19 cellular contexts compared by ENCODE assay signal in genomic region chr12:39012870-39013269, GRCh38.
DNase-seq lines count a peak whose midpoint lies in the region; ATAC-seq, FAIRE-seq and TF ChIP-seq lines count a peak whose summit lies in the region.
"Had no signal": no experiment of that assay in that cellular context is flagged by ENCODE, and none has a peak within 500 bp of the region (broad histone marks: within the 10 kb centered on the region; RNA-seq: fewer than 3 reads in every experiment).

No MANE protein-coding gene starts in this region.

- no peaks in the 10 kb centered on the region for H3K9me3 ChIP-seq in PC-3 (ENCODE audit: low read length)
- H3K9me3 ChIP-seq: SJSA1 had no signal

- H3K27ac ChIP-seq in PC-3 (ENCODE audit: low read length), result no peak overlapping the region
- H3K27ac ChIP-seq: SJSA1 had no signal

- no peak overlapping the region for H3K9ac ChIP-seq in PC-3 (ENCODE audit: low read length)

- peak; percentile 88 for ATAC-seq in PC-3
- ATAC-seq in GM19455 (IDR thresholded peaks at IDR 0.05; ENCODE audit: unreplicated experiment), result no peak

- H3K4me1 ChIP-seq in PC-3 (ENCODE audit: insufficient read depth, low read length), result peaks cover 12% of the 10 kb centered on the region
- H3K4me1 ChIP-seq: SJSA1 had no signal

- CTCF ChIA-PET in PC-3 (lab: Charles Lee), result no interaction called here

- BruUV-seq in PC-3 (replicated peaks; lab: Mats Ljungman, UMichigan), result no TSS peak

- H3K79me2 ChIP-seq in PC-3 (ENCODE audit: low read length), result no peaks in the 10 kb centered on the region

- no peaks in the 10 kb centered on the region for H3F3A ChIP-seq in PC-3 (ENCODE audit: low read length, unreplicated experiment)

- peak overlapping the region; percentile 22; the same call in 1 of the 2 replicates for H2AFZ ChIP-seq in PC-3 (ENCODE audit: low read length)

- no peaks in the 10 kb centered on the region for H3K36me3 ChIP-seq in PC-3 (ENCODE audit: low read depth, low read length)
- H3K36me3 ChIP-seq in bronchial epithelial cell (ENCODE audit: control insufficient read depth, insufficient read depth, low read length), result no peaks in the 10 kb centered on the region
- H3K36me3 ChIP-seq: SJSA1 had no signal

- FAIRE-seq in bronchial epithelial cell (lab: Jason Lieb, UNC), result no peak

- intact Hi-C loops in PC-3 (cut with micrococcal nuclease), result loop anchor here (5.0 kb wide), 1 partner anchor 81 kb away; no protein-coding TSS in a partner anchor

- DNase-seq in HS-5 (ENCODE audit: low read depth) (peak; percentile 11), PC-3 (peak; percentile 65), bronchial epithelial cell (ENCODE audit: low read depth) (peak; percentile 40), lung microvascular endothelial cell (ENCODE audit: low read depth in 2 of 2) (peak; percentile 1 to 4), mucosa of gallbladder (ENCODE audit: low spot score) (no peak), NCI-H2029 treated with DMSO at 0.1 percent for 48 hours (lab: John Stamatoyannopoulos, UW) (no peak)
- DNase-seq: Calu3; CD4-positive, alpha-beta memory T cell; DMS79; Karpas-422; MM.1S; NCI-H1105; NCI-H1694; NCI-H2107; NCI-H2227 treated with DMSO at 0.1 percent for 48 hours; NCI-H526; SW 1271 had no signal

- POLR2A ChIA-PET in PC-3 (lab: Charles Lee; ENCODE audit: unreplicated experiment), result interaction anchor here (0.5 kb wide), 1 partner anchor 761 kb away, joined by 3 read pairs; no protein-coding TSS in a partner anchor

- H3K27me3 ChIP-seq in PC-3 (ENCODE audit: low read length), result no peaks in the 10 kb centered on the region
- H3K27me3 ChIP-seq in bronchial epithelial cell (ENCODE audit: control insufficient read depth, insufficient read depth, low read length), result no peaks in the 10 kb centered on the region
- H3K27me3 ChIP-seq: SJSA1 had no signal

- H3K4me3 ChIP-seq in PC-3 (ENCODE audit: low read length) (no peak overlapping the region), bronchial epithelial cell (ENCODE audit: low read depth, low read length) (no peak overlapping the region)
- H3K4me3 ChIP-seq: SJSA1 had no signal

- peak overlapping the region; percentile 19; the same call in 1 of the 2 replicates for H3K4me2 ChIP-seq in PC-3 (ENCODE audit: low read length)

- TF ChIP-seq CTCF in PC-3 (conservative IDR thresholded peaks at IDR 0.05; ENCODE audit: low read depth, low read length) (no peak), bronchial epithelial cell (IDR thresholded peaks at IDR 0.05; ENCODE audit: insufficient read depth, low read length, severe bottlenecking) (no peak)

- no peaks in the 10 kb centered on the region for H3K9me2 ChIP-seq in PC-3 (replicated peaks; ENCODE audit: low read length)

- no peaks in the 10 kb centered on the region for H4K20me1 ChIP-seq in PC-3 (ENCODE audit: low read length)

Comparison
In these comparisons a context has a peak if more than half of its experiments do, and no peak if none do; other contexts are left out.
1. DNase-seq: peak in HS-5 (single experiment), PC-3 (single experiment), bronchial epithelial cell (single experiment) and lung microvascular endothelial cell (2 of 2); none in mucosa of gallbladder (single experiment) and NCI-H2029 treated with DMSO at 0.1 percent for 48 hours (single experiment).